10 cellular contexts compared by ENCODE assay signal in genomic region chr6:150013798-150014622, GRCh38. TPM values are rescaled to one million over a fixed set of nuclear protein-coding genes. Genes with fewer than 3 reads are reported as not detected.
DNase-seq lines count a peak whose midpoint lies in the region; ATAC-seq and TF ChIP-seq lines count a peak whose summit lies in the region.
"Not testable (repeated sequence)": the region's sequence is repeated elsewhere in the genome, so short reads cannot be mapped to it uniquely, and the experiment has no call there.
"Had no signal": no experiment of that assay in that cellular context is flagged by ENCODE, and none has a peak within 500 bp of the region (broad histone marks: within the 10 kb centered on the region; RNA-seq: fewer than 3 reads in every experiment).

No MANE protein-coding gene starts in this region.

- H3K79me1 ChIP-seq in neuronal stem cell (ENCODE audit: low read depth, low read length) = not testable (repeated sequence)

- H3K27me3 Mint-ChIP-seq in GM23338 (ENCODE audit: insufficient read depth, low read depth, poor library complexity) (peaks cover 84% of the 10 kb centered on the region), WTC11 (ENCODE audit: low read depth) (peaks cover 99% of the 10 kb centered on the region), endothelial cell (ENCODE audit: unreplicated experiment) (peaks cover 16% of the 10 kb centered on the region), memory B cell (peaks cover 36% of the 10 kb centered on the region)
- peaks cover 85% of the 10 kb centered on the region for H3K27me3 Mint-ChIP-seq in activated T-cell treated with anti-CD3 and anti-CD28 coated beads, Interleukin-2, amount 50 U/mL, for 4 hours (ENCODE audit: low read depth)
- H3K27me3 Mint-ChIP-seq in activated naive CD8-positive, alpha-beta T cell treated with anti-CD3 and anti-CD28 coated beads, Interleukin-2, amount 10 ng/mL, durations not matched to agents 7 days and 5 days = peaks cover 89% of the 10 kb centered on the region

- H3K27ac ChIP-seq in GM23338 (ENCODE audit: low read depth); neuronal stem cell (replicated peaks; ENCODE audit: low read length): not testable (repeated sequence)

- TF ChIP-seq CTCF in GM23338 (conservative IDR thresholded peaks at IDR 0.05; ENCODE audit: low read depth in 2 of 2); WTC11 (IDR thresholded peaks at IDR 0.05); endothelial cell (IDR thresholded peaks at IDR 0.05; ENCODE audit: unreplicated experiment): not testable (repeated sequence)

- WGBS in neuronal stem cell (ENCODE audit: extremely low coverage in 2 of 2, insufficient read length in 2 of 2, insufficient replicate concordance in 1 of 2), 2 donors = no CpG with 5 or more reads among the region's 24 CpGs

- H3K4me3 ChIP-seq in GM23338 = peak overlapping the region; percentile 42; the same call in 1 of the 2 replicates
- not testable (repeated sequence) for H3K4me3 ChIP-seq in neuronal stem cell (ENCODE audit: low read length in 2 of 2)

- H3K36me3 Mint-ChIP-seq in GM23338 (ENCODE audit: low read depth); WTC11; activated T-cell treated with anti-CD3 and anti-CD28 coated beads, Interleukin-2, amount 50 U/mL, for 4 hours (ENCODE audit: insufficient read depth); activated naive CD8-positive, alpha-beta T cell treated with anti-CD3 and anti-CD28 coated beads, Interleukin-2, amount 10 ng/mL, durations not matched to agents 7 days and 5 days; endothelial cell (ENCODE audit: low read depth, unreplicated experiment); memory B cell: not testable (repeated sequence)

- H4K20me1 ChIP-seq in GM23338 (replicated peaks; ENCODE audit: insufficient read depth) = not testable (repeated sequence)

- not testable (repeated sequence) for DNase-seq in GM23338 (ENCODE audit: low spot score); WTC11 (ENCODE audit: low spot score); activated T-cell treated with anti-CD3 and anti-CD28 coated beads, Interleukin-2, amount 50 U/mL, for 4 hours; activated naive CD8-positive, alpha-beta T cell treated with anti-CD3 and anti-CD28 coated beads, Interleukin-2, amount 10 ng/mL, durations not matched to agents 7 days and 5 days; endothelial cell (ENCODE audit: low spot score); memory B cell (ENCODE audit: low spot score in 2 of 2); neuronal stem cell (ENCODE audit: low spot score)

- H3K9me2 ChIP-seq in GM23338 (ENCODE audit: insufficient read depth) = not testable (repeated sequence)

- not testable (repeated sequence) for H3K14ac ChIP-seq in neuronal stem cell (ENCODE audit: low read length)

- H3K27ac Mint-ChIP-seq in GM23338; WTC11; activated naive CD8-positive, alpha-beta T cell treated with anti-CD3 and anti-CD28 coated beads, Interleukin-2, amount 10 ng/mL, durations not matched to agents 7 days and 5 days; endothelial cell (ENCODE audit: unreplicated experiment): not testable (repeated sequence)
- peak overlapping the region; percentile 39 for H3K27ac Mint-ChIP-seq in memory B cell

- H3F3A ChIP-seq in GM23338 (replicated peaks; ENCODE audit: low read depth) = not testable (repeated sequence)

- not testable (repeated sequence) for H3K4ac ChIP-seq in neuronal stem cell (ENCODE audit: low read length)

- H2BK12ac ChIP-seq in neuronal stem cell (ENCODE audit: low read length) = not testable (repeated sequence)

- not testable (repeated sequence) for H3K79me2 ChIP-seq in GM23338 (replicated peaks; ENCODE audit: insufficient read depth)

- H3K27me3 ChIP-seq in GM23338 (ENCODE audit: insufficient read depth) = peaks cover 100% of the 10 kb centered on the region
- peaks cover 11 to 82% (median 51%) of the 10 kb centered on the region in 3 experiments for H3K27me3 ChIP-seq in neuronal stem cell (ENCODE audit: control insufficient read depth in 3 of 3, insufficient read depth in 3 of 3, low read depth in 1 of 3, low read length in 3 of 3)

- H3K4me1 ChIP-seq in GM23338 (ENCODE audit: insufficient read depth); neuronal stem cell (ENCODE audit: control insufficient read depth in 2 of 2, insufficient read depth in 1 of 2, low read depth in 1 of 2, low read length in 2 of 2): not testable (repeated sequence)

- H3K9ac ChIP-seq in neuronal stem cell (ENCODE audit: low read depth, low read length, poor library complexity) = not testable (repeated sequence)

- H2BK5ac ChIP-seq in neuronal stem cell (ENCODE audit: low read length) = not testable (repeated sequence)

- H3K9me3 Mint-ChIP-seq in GM23338; WTC11; activated T-cell treated with anti-CD3 and anti-CD28 coated beads, Interleukin-2, amount 50 U/mL, for 4 hours; activated naive CD8-positive, alpha-beta T cell treated with anti-CD3 and anti-CD28 coated beads, Interleukin-2, amount 10 ng/mL, durations not matched to agents 7 days and 5 days; endothelial cell (ENCODE audit: unreplicated experiment); memory B cell: not testable (repeated sequence)

- POLR2A ChIA-PET in WTC11 (lab: Charles Lee); activated naive CD8-positive, alpha-beta T cell treated with anti-CD3 and anti-CD28 coated beads, Interleukin-2, amount 10 ng/mL, durations not matched to agents 7 days and 5 days (lab: Charles Lee): not testable (repeated sequence)

- H2BK120ac ChIP-seq in neuronal stem cell (ENCODE audit: low read depth, low read length) = not testable (repeated sequence)

- not testable (repeated sequence) for H2BK15ac ChIP-seq in neuronal stem cell (ENCODE audit: low read length)

- not testable (repeated sequence) for H3K9me3 ChIP-seq in neuronal stem cell (replicated peaks in 1 of 2; ENCODE audit: control insufficient read depth in 2 of 2, insufficient read depth in 1 of 2, low read depth in 1 of 2, low read length in 2 of 2)

- not testable (repeated sequence) for H4K91ac ChIP-seq in neuronal stem cell (ENCODE audit: low read depth, low read length, poor library complexity)

- ATAC-seq in GM23338 = peak; percentile 28
- peak; percentile 8; the same call in 1 of the 2 replicates for ATAC-seq in WTC11
- ATAC-seq in activated T-cell treated with anti-CD3 and anti-CD28 coated beads, Interleukin-2, amount 50 U/mL, for 4 hours = peak in 1 of 2 donors; percentile 20
- not testable (repeated sequence) for ATAC-seq in activated naive CD8-positive, alpha-beta T cell treated with anti-CD3 and anti-CD28 coated beads, Interleukin-2, amount 10 ng/mL, durations not matched to agents 7 days and 5 days (ENCODE audit: low read depth)
- peak; percentile 45 for ATAC-seq in memory B cell (ENCODE audit: low read depth)

- H3K4me3 Mint-ChIP-seq in GM23338 (peak overlapping the region; percentile 64), WTC11 (peak overlapping the region; percentile 63), endothelial cell (ENCODE audit: unreplicated experiment) (peak overlapping the region; percentile 82), memory B cell (peak overlapping the region; percentile 72)
- H3K4me3 Mint-ChIP-seq in activated T-cell treated with anti-CD3 and anti-CD28 coated beads, Interleukin-2, amount 50 U/mL, for 4 hours = peak overlapping the region; percentile 40
- H3K4me3 Mint-ChIP-seq in activated naive CD8-positive, alpha-beta T cell treated with anti-CD3 and anti-CD28 coated beads, Interleukin-2, amount 10 ng/mL, durations not matched to agents 7 days and 5 days = peak overlapping the region; percentile 58

- H4K8ac ChIP-seq in neuronal stem cell (ENCODE audit: low read depth, low read length) = not testable (repeated sequence)

- not testable (repeated sequence) for H2AFZ ChIP-seq in GM23338
- H2AFZ ChIP-seq in neuronal stem cell (ENCODE audit: low read length) = peak overlapping the region; percentile 59

- not testable (repeated sequence) for H3K36me3 ChIP-seq in GM23338 (ENCODE audit: insufficient read depth); neuronal stem cell (replicated peaks in 1 of 2; ENCODE audit: control insufficient read depth in 2 of 2, insufficient read depth in 2 of 2, low read length in 2 of 2)

- CTCF ChIA-PET in WTC11 (lab: Charles Lee) = not testable (repeated sequence)

- not testable (repeated sequence) for H2AK5ac ChIP-seq in neuronal stem cell (ENCODE audit: low read depth, low read length)

- H3K4me1 Mint-ChIP-seq in GM23338 = not testable (repeated sequence)
- peaks cover 10% of the 10 kb centered on the region for H3K4me1 Mint-ChIP-seq in WTC11
- H3K4me1 Mint-ChIP-seq in activated T-cell treated with anti-CD3 and anti-CD28 coated beads, Interleukin-2, amount 50 U/mL, for 4 hours (ENCODE audit: low read depth) = peaks cover 21% of the 10 kb centered on the region
- H3K4me1 Mint-ChIP-seq in activated naive CD8-positive, alpha-beta T cell treated with anti-CD3 and anti-CD28 coated beads, Interleukin-2, amount 10 ng/mL, durations not matched to agents 7 days and 5 days = peaks cover 19% of the 10 kb centered on the region
- peaks cover 42% of the 10 kb centered on the region for H3K4me1 Mint-ChIP-seq in endothelial cell (ENCODE audit: unreplicated experiment)
- peaks cover 13% of the 10 kb centered on the region for H3K4me1 Mint-ChIP-seq in memory B cell

- not testable (repeated sequence) for H3K4me2 ChIP-seq in GM23338; neuronal stem cell (ENCODE audit: insufficient read depth, low read length, poor library complexity, severe bottlenecking)

- not testable (repeated sequence) for H3K18ac ChIP-seq in neuronal stem cell (ENCODE audit: low read length)

- H3K23ac ChIP-seq in neuronal stem cell (ENCODE audit: low read depth, low read length, poor library complexity) = not testable (repeated sequence)

RNA-seq across cellular contexts. Expression of gene RAET1L, which starts 11.3 kb away (rescaled TPM):
- not detected in 2 replicates for total RNA-seq in GM23338 (2014; rRNA removed; shearing (Covaris generic))
- not detected in 2 replicates for polyA plus RNA-seq in GM23338 (2016; fragmentation: Nextera tagmentation; extraction: Ambion mirVana)
- total RNA-seq in WTC11 (2021) (not detected in 3 replicates), endothelial cell (ENCODE audit: unreplicated experiment) (not detected)
- total RNA-seq in activated T-cell treated with anti-CD3 and anti-CD28 coated beads, Interleukin-2, amount 50 U/mL, for 4 hours = not detected
- total RNA-seq in activated naive CD8-positive, alpha-beta T cell treated with anti-CD3 and anti-CD28 coated beads, Interleukin-2, amount 10 ng/mL, durations not matched to agents 7 days and 5 days = not detected
- polyA plus RNA-seq in neuronal stem cell (2013, experiment 1 of 2) = not detected
- polyA plus RNA-seq in neuronal stem cell (2013, experiment 2 of 2) = not detected
- total RNA-seq: CD8-positive, alpha-beta T cell; HT1080; LHCN-M2 had no signal

RNA-seq across cellular contexts. Expression of gene ULBP1, which starts 50.3 kb away (rescaled TPM):
- 1.0 and 1.7 TPM in 2 replicates for total RNA-seq in GM23338 (2014; rRNA removed; shearing (Covaris generic))
- polyA plus RNA-seq in GM23338 (2016; fragmentation: Nextera tagmentation; extraction: Ambion mirVana) = 0.74 and 1.3 TPM in 2 replicates
- total RNA-seq in WTC11 (2021) (0.64 to 0.81 TPM (median 0.64 TPM) in 3 replicates), endothelial cell (ENCODE audit: unreplicated experiment) (24.8 TPM)
- total RNA-seq in activated T-cell treated with anti-CD3 and anti-CD28 coated beads, Interleukin-2, amount 50 U/mL, for 4 hours = 1 to 10 TPM in 2 of 3 donors, under 1 TPM in 1; 0.83 to 1.3 (median 1.2) TPM
- total RNA-seq in activated naive CD8-positive, alpha-beta T cell treated with anti-CD3 and anti-CD28 coated beads, Interleukin-2, amount 10 ng/mL, durations not matched to agents 7 days and 5 days = under 1 TPM; 0.91 to 0.97 TPM
- polyA plus RNA-seq in neuronal stem cell (2013, experiment 1 of 2) = 2.0 TPM
- polyA plus RNA-seq in neuronal stem cell (2013, experiment 2 of 2) = 2.1 TPM
- total RNA-seq: HT1080 had no signal

RNA-seq across cellular contexts. Expression of gene ULBP3, which starts 54.9 kb away (rescaled TPM):
- total RNA-seq in GM23338 (2014; rRNA removed; shearing (Covaris generic)) = 3.3 and 4.2 TPM in 2 replicates
- 0.56 and 0.60 TPM in 2 replicates for polyA plus RNA-seq in GM23338 (2016; fragmentation: Nextera tagmentation; extraction: Ambion mirVana)
- total RNA-seq in WTC11 (2021) = 4.0 to 6.0 TPM (median 5.6 TPM) in 3 replicates
- total RNA-seq in activated T-cell treated with anti-CD3 and anti-CD28 coated beads, Interleukin-2, amount 50 U/mL, for 4 hours = 1 to 10 TPM in 1 of 3 donors, under 1 TPM in 2; 0.40 to 1.1 (median 0.63) TPM
- total RNA-seq in activated naive CD8-positive, alpha-beta T cell treated with anti-CD3 and anti-CD28 coated beads, Interleukin-2, amount 10 ng/mL, durations not matched to agents 7 days and 5 days = 1 to 10 TPM in 1 of 2 experiments, under 1 TPM in 1; 0.94 to 1.6 TPM
- 16.0 TPM for total RNA-seq in endothelial cell (ENCODE audit: unreplicated experiment)
- 7.8 TPM for polyA plus RNA-seq in neuronal stem cell (2013, experiment 1 of 2)
- polyA plus RNA-seq in neuronal stem cell (2013, experiment 2 of 2) = 7.7 TPM
